ENCODE assay signal across 13 cellular contexts in the genomic region with DNA sequence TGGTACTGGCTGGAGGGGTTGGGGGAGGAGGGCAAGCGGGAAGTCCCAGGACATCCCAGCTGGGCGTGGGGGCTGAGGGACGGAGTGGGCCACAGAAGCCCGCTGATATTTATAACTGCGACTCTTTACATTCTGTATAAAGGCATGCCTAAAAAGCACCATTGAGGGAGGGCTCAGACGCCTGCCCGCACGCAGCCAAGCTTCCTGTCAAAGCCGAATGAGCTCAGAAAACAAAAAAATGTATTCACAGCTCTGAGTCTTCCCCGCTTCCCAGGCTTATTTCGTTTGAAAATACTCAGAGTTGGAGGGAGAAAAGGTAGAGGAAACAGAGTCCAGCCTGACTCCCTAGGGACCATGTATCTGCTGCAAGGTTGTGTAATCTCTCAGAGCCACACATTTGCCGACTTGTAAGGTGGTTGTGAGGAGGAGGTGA.
DNase-seq lines count a peak whose midpoint lies in the region; ATAC-seq and TF ChIP-seq lines count a peak whose summit lies in the region.
"Had no signal": no experiment of that assay in that cellular context is flagged by ENCODE, and none has a peak within 500 bp of the region (broad histone marks: within the 10 kb centered on the region; RNA-seq: fewer than 3 reads in every experiment).

No MANE protein-coding gene starts in this region.

- CTCF ChIA-PET in CD4-positive, alpha-beta memory T cell (lab: Charles Lee; ENCODE audit: partially characterized antibody): no interaction called here

- intact Hi-C loops in esophagus squamous epithelium (cut with DNase I) (no loop called here), prostate gland (cut with DNase I) (loop anchor here (5.0 kb wide), 1 partner anchor 265 kb away; a partner anchor contains a TSS)
- intact Hi-C loops in CD4-positive, alpha-beta memory T cell (cut with micrococcal nuclease): no loop called here

- H3K27ac ChIP-seq in KOPT-K1 (ENCODE audit: low read depth, low read length, poor library complexity, severe bottlenecking) (peak overlapping the region; percentile 44), esophagus squamous epithelium (peak overlapping the region; percentile 71 to 89 (median 84)), prostate gland (peak overlapping the region; percentile 58 to 72), smooth muscle cell (ENCODE audit: low read depth) (no peak overlapping the region)
- H3K27ac ChIP-seq in CD4-positive, alpha-beta memory T cell (ENCODE audit: low read depth, low read length): no peak overlapping the region

- POLR2A ChIA-PET in CD4-positive, alpha-beta memory T cell (lab: Charles Lee; ENCODE audit: partially characterized antibody): no interaction called here

- H3K27me3 ChIP-seq in esophagus squamous epithelium: no peaks in the 10 kb centered on the region
- H3K27me3 ChIP-seq in prostate gland (replicated peaks; ENCODE audit: insufficient read depth): no peaks in the 10 kb centered on the region
- no peaks in the 10 kb centered on the region for H3K27me3 ChIP-seq in CD4-positive, alpha-beta memory T cell (ENCODE audit: insufficient read depth, low read length)
- H3K27me3 ChIP-seq in smooth muscle cell (ENCODE audit: low read depth): no peaks in the 10 kb centered on the region

- H3K79me2 ChIP-seq in smooth muscle cell (ENCODE audit: low read depth): no peaks in the 10 kb centered on the region

- WGBS in esophagus squamous epithelium, 2 donors: 60 to 64% methylated on average over 8 to 10 of the region's 12 CpGs
- WGBS in prostate gland: 39% methylated on average over 12 of the region's 12 CpGs
- WGBS in smooth muscle cell (ENCODE audit: low lambda C conversion rate): 58% methylated on average over 12 of the region's 12 CpGs

- TF ChIP-seq CTCF in esophagus squamous epithelium (IDR thresholded peaks at IDR 0.05): no peak
- no peak for TF ChIP-seq CTCF in prostate gland (IDR thresholded peaks at IDR 0.05)
- no peak for TF ChIP-seq CTCF in smooth muscle cell (IDR thresholded peaks at IDR 0.05; ENCODE audit: borderline replicate concordance, insufficient read depth, poor library complexity, severe bottlenecking)

- H2AFZ ChIP-seq in smooth muscle cell (ENCODE audit: low read depth): no peak overlapping the region

- DNase-seq in GDM1 (lab: John Stamatoyannopoulos, UW) (peak; percentile 61), esophagus squamous epithelium (lab: John Stamatoyannopoulos, UW) (no peak), prostate gland (ENCODE audit: low spot score) (no peak), smooth muscle cell (lab: John Stamatoyannopoulos, UW; ENCODE audit: unreplicated experiment) (no peak)
- DNase-seq in CD4-positive, alpha-beta memory T cell: no peak
- DNase-seq: activated T-cell treated with anti-CD3 and anti-CD28 coated beads for 4 hours, DMS79, left lung, NCI-H446 treated with DMSO at 0.1 percent for 48 hours had no signal

- no peaks in the 10 kb centered on the region for H3F3A ChIP-seq in smooth muscle cell (ENCODE audit: low read depth)

- H3K36me3 Mint-ChIP-seq in CD4-positive, alpha-beta memory T cell: no peaks in the 10 kb centered on the region
- H3K36me3 Mint-ChIP-seq: type B pancreatic cell had no signal

- H3K9me3 Mint-ChIP-seq in CD4-positive, alpha-beta memory T cell: no peaks in the 10 kb centered on the region
- H3K9me3 Mint-ChIP-seq: type B pancreatic cell had no signal

- H3K4me3 Mint-ChIP-seq in CD4-positive, alpha-beta memory T cell: no peak overlapping the region

- peak overlapping the region in 1 of 7 donors; percentile 7 for H3K27ac Mint-ChIP-seq in CD4-positive, alpha-beta memory T cell
- H3K27ac Mint-ChIP-seq: type B pancreatic cell had no signal

- no peaks in the 10 kb centered on the region for H4K20me1 ChIP-seq in smooth muscle cell (ENCODE audit: low read depth)

- H3K4me2 ChIP-seq in smooth muscle cell: no peak overlapping the region

- ATAC-seq in GM18909 (IDR thresholded peaks at IDR 0.05; ENCODE audit: poor library complexity, unreplicated experiment) (no peak), HG03175 (IDR thresholded peaks at IDR 0.05; ENCODE audit: unreplicated experiment) (no peak)
- ATAC-seq: left lung had no signal

- peaks cover 12 to 78% (median 50%) of the 10 kb centered on the region in 3 donors for H3K4me1 ChIP-seq in esophagus squamous epithelium
- H3K4me1 ChIP-seq in prostate gland (replicated peaks): peaks cover 15% of the 10 kb centered on the region
- no peaks in the 10 kb centered on the region for H3K4me1 ChIP-seq in CD4-positive, alpha-beta memory T cell (ENCODE audit: insufficient read depth, low read length)
- peaks cover 8% of the 10 kb centered on the region for H3K4me1 ChIP-seq in smooth muscle cell (ENCODE audit: low read depth)

- TF ChIP-seq POLR2A in esophagus squamous epithelium (IDR thresholded peaks at IDR 0.05) (no peak), prostate gland (IDR thresholded peaks at IDR 0.05) (no peak)

- H3K36me3 ChIP-seq in KOPT-K1 (ENCODE audit: insufficient read depth, low read length): no peaks in the 10 kb centered on the region
- H3K36me3 ChIP-seq in esophagus squamous epithelium: no peaks in the 10 kb centered on the region
- no peaks in the 10 kb centered on the region for H3K36me3 ChIP-seq in prostate gland
- no peaks in the 10 kb centered on the region for H3K36me3 ChIP-seq in CD4-positive, alpha-beta memory T cell (ENCODE audit: insufficient read depth, low read length)
- H3K36me3 ChIP-seq in smooth muscle cell (ENCODE audit: low read depth): no peaks in the 10 kb centered on the region
- H3K36me3 ChIP-seq: left lung had no signal

- peaks cover 9 to 13% of the 10 kb centered on the region in 2 donors for H3K27me3 Mint-ChIP-seq in CD4-positive, alpha-beta memory T cell

- H3K9ac ChIP-seq in smooth muscle cell (ENCODE audit: low read depth): no peak overlapping the region

- H3K4me3 ChIP-seq in esophagus squamous epithelium (no peak overlapping the region), prostate gland (no peak overlapping the region), smooth muscle cell (no peak overlapping the region)
- H3K4me3 ChIP-seq in CD4-positive, alpha-beta memory T cell (ENCODE audit: low read length in 2 of 2): no peak overlapping the region
- H3K4me3 ChIP-seq: left lung had no signal

- H3K4me1 Mint-ChIP-seq in CD4-positive, alpha-beta memory T cell: peaks cover 0 to 4% (median 0%) of the 10 kb centered on the region in 4 donors

- no peaks in the 10 kb centered on the region for H3K9me3 ChIP-seq in KOPT-K1 (ENCODE audit: insufficient read depth, low read length, poor library complexity, severe bottlenecking)
- no peaks in the 10 kb centered on the region for H3K9me3 ChIP-seq in esophagus squamous epithelium
- H3K9me3 ChIP-seq in prostate gland: no peaks in the 10 kb centered on the region
- H3K9me3 ChIP-seq in CD4-positive, alpha-beta memory T cell (ENCODE audit: control insufficient read depth in 1 of 2, low read length in 2 of 2): no peaks in the 10 kb centered on the region
- no peaks in the 10 kb centered on the region for H3K9me3 ChIP-seq in smooth muscle cell (replicated peaks; ENCODE audit: low read depth)
- H3K9me3 ChIP-seq: left lung had no signal

Comparison
In these comparisons a context has a peak if more than half of its experiments do, and no peak if none do; other contexts are left out.
1. H3K27ac ChIP-seq: peak in KOPT-K1 (single experiment), esophagus squamous epithelium (4 of 4) and prostate gland (2 of 2); none in CD4-positive, alpha-beta memory T cell (single experiment) and smooth muscle cell (single experiment).